ENCODE assay signal across 8 cellular contexts in the genomic region with DNA sequence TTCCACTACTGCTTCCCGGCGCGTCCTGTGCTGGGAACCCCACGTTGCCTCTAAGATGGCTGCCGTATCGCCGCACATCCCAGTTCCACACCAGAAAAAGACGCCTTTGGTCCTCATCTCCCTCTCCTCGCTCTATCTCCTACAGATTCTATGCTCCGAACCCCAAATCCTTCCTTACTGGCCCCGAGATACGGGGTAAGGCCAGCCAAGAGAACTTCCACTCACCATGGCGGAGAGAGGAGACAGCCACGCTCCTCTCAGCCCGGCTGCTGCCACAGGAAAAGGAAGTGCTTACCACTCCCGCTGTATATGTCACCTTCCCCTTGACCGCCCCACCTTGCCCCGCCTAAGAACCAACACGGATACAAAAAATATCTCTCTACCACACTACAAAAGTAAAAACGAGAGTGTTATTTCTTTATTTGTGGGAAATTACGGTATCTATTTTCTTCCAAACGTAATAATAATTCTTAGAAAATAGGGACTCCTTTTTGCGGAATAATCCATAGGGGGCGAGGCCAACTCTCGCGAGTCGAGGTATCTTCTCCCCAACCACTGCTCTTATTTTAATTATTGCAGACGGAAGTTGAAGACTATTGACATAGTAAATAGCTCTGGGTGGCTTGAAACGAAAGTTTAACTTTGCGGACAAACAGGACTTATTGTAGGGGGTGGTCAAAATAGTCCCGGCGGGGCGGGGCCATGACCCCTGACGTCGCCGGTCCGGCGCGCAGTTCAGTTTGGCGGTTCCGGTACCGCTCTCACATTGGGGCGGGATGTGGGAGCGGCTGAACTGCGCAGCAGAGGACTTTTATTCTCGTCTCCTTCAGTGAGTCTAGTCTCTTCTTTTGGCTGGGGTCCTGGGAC. TPM values are rescaled to one million over a fixed set of nuclear protein-coding genes. Genes with fewer than 3 reads are reported as not detected.
DNase-seq lines count a peak whose midpoint lies in the region.

TSS of gene RPL4 (minus strand) at position 293 of the 867 bp plus-strand sequence. CDS start at position 228, 65 bp downstream.
TSS of gene ZWILCH (plus strand) at position 764 of the 867 bp plus-strand sequence. CDS start at position 777, 13 bp downstream.

- CTCF ChIA-PET in activated naive CD4-positive, alpha-beta T cell treated with anti-CD3 and anti-CD28 coated beads, Interleukin-2, amount 10 ng/mL, durations not matched to agents 7 days and 5 days (lab: Charles Lee): interaction anchor here (1.3 kb wide), 1 partner anchor 119 kb away, joined by 4 read pairs; no protein-coding TSS in a partner anchor

- H3K27ac ChIP-seq in GM23248 (peak within 1 kb of the TSS; percentile 93), temporal lobe (ENCODE audit: low read depth, low read length) (peak within 1 kb of the TSS; percentile 76)

- H3K9me2 ChIP-seq in GM23248 (ENCODE audit: insufficient read depth): no peaks in the 10 kb centered on the region

- H3K4me1 ChIP-seq in GM23248 (ENCODE audit: insufficient read depth): peaks cover 20% of the 10 kb centered on the region

- H3K4me3 ChIP-seq in GM23248: peak within 1 kb of the TSS; percentile 99

- in situ Hi-C loops in GM23248 (cut with MboI): no loop called here

- peak within 1 kb of the TSS; percentile 97 for H3K27ac Mint-ChIP-seq in activated naive CD4-positive, alpha-beta T cell treated with anti-CD3 and anti-CD28 coated beads, Interleukin-2, amount 10 ng/mL, durations not matched to agents 7 days and 5 days

- H3K79me2 ChIP-seq in GM23248 (ENCODE audit: insufficient read depth): peaks cover 94% of the 10 kb centered on the region

- H3K9ac ChIP-seq in GM23248: peak within 1 kb of the TSS; percentile 97

- WGBS in GM23248 (ENCODE audit: low coverage in 1 of 2, low lambda C conversion rate in 2 of 2, missing lambda C conversion rate in 2 of 2), 2 experiments: 1% methylated on average over 38 to 46 of the region's 46 CpGs

- H3K27me3 Mint-ChIP-seq in activated naive CD4-positive, alpha-beta T cell treated with anti-CD3 and anti-CD28 coated beads, Interleukin-2, amount 10 ng/mL, durations not matched to agents 7 days and 5 days: no peaks in the 10 kb centered on the region

- H3K4me2 ChIP-seq in GM23248 (ENCODE audit: unreplicated experiment): peak within 1 kb of the TSS; percentile 93

- no peaks in the 10 kb centered on the region for H3K9me3 ChIP-seq in GM23248 (ENCODE audit: low read depth)

- H3K4me3 Mint-ChIP-seq in activated naive CD4-positive, alpha-beta T cell treated with anti-CD3 and anti-CD28 coated beads, Interleukin-2, amount 10 ng/mL, durations not matched to agents 7 days and 5 days: peak within 1 kb of the TSS; percentile 100

- peaks cover 45% of the 10 kb centered on the region for H3K36me3 Mint-ChIP-seq in activated naive CD4-positive, alpha-beta T cell treated with anti-CD3 and anti-CD28 coated beads, Interleukin-2, amount 10 ng/mL, durations not matched to agents 7 days and 5 days

- DNase-seq in ELF-1 (ENCODE audit: low read depth, low spot score) (peak; percentile 85), GM23248 (peak; percentile 89), LHCN-M2 (ENCODE audit: low read depth) (peak; percentile 89), SK-N-DZ (ENCODE audit: low spot score) (peak; percentile 86), germinal center (ENCODE audit: low spot score) (peak; percentile 82), occipital lobe (lab: John Stamatoyannopoulos, UW) (peak; percentile 43)
- DNase-seq in activated naive CD4-positive, alpha-beta T cell treated with anti-CD3 and anti-CD28 coated beads, Interleukin-2, amount 10 ng/mL, durations not matched to agents 7 days and 5 days: peak; percentile 87

- H2AFZ ChIP-seq in GM23248: peak within 1 kb of the TSS; percentile 93

- peaks cover 45% of the 10 kb centered on the region for H3F3A ChIP-seq in GM23248 (ENCODE audit: insufficient read depth)

- no peaks in the 10 kb centered on the region for H3K9me3 Mint-ChIP-seq in activated naive CD4-positive, alpha-beta T cell treated with anti-CD3 and anti-CD28 coated beads, Interleukin-2, amount 10 ng/mL, durations not matched to agents 7 days and 5 days

- peaks cover 67% of the 10 kb centered on the region for H3K4me1 Mint-ChIP-seq in activated naive CD4-positive, alpha-beta T cell treated with anti-CD3 and anti-CD28 coated beads, Interleukin-2, amount 10 ng/mL, durations not matched to agents 7 days and 5 days

- H3K27me3 ChIP-seq in GM23248 (replicated peaks; ENCODE audit: insufficient read depth): no peaks in the 10 kb centered on the region

- peaks cover 37% of the 10 kb centered on the region for H3K36me3 ChIP-seq in GM23248 (ENCODE audit: low read depth)

- 0 out of 2 replicates have a peak, but pooled peaks cover 11% of the 10 kb centered on the region for H4K20me1 ChIP-seq in GM23248 (ENCODE audit: insufficient read depth)

RNA-seq across cellular contexts. Expression of gene RPL4, which starts in this region (rescaled TPM):
- total RNA-seq in GM23248 (2014; rRNA removed; shearing (Covaris generic)): 3,244 and 3,721 TPM in 2 replicates
- 915 and 943 TPM in 2 replicates for polyA plus RNA-seq in GM23248 (2016; fragmentation: Nextera tagmentation; extraction: Ambion mirVana)
- total RNA-seq in LHCN-M2 (2014; rRNA removed) (4,112 and 6,708 TPM in 2 replicates), occipital lobe (2,913 TPM), temporal lobe (1,813 TPM)
- polyA plus RNA-seq in LHCN-M2 (2012): 3,484 TPM
- 10,159 and 12,481 TPM in 2 replicates for polyA plus RNA-seq in SK-N-DZ (2014; cell fraction: cytosol; rRNA removed)
- polyA plus RNA-seq in SK-N-DZ (2014; cell fraction: nucleus; rRNA removed): 4,750 and 5,158 TPM in 2 replicates

RNA-seq across cellular contexts. Expression of gene ZWILCH, which starts in this region (rescaled TPM):
- total RNA-seq in GM23248 (2014; rRNA removed; shearing (Covaris generic)): 20.6 and 31.5 TPM in 2 replicates
- polyA plus RNA-seq in GM23248 (2016; fragmentation: Nextera tagmentation; extraction: Ambion mirVana): 20.7 and 23.9 TPM in 2 replicates
- total RNA-seq in LHCN-M2 (2014; rRNA removed): 44.9 and 51.1 TPM in 2 replicates
- polyA plus RNA-seq in LHCN-M2 (2012): 9.9 TPM
- 42.7 and 46.0 TPM in 2 replicates for polyA plus RNA-seq in SK-N-DZ (2014; cell fraction: cytosol; rRNA removed)
- polyA plus RNA-seq in SK-N-DZ (2014; cell fraction: nucleus; rRNA removed): 32.1 and 35.2 TPM in 2 replicates
- 43.0 TPM for total RNA-seq in occipital lobe
- total RNA-seq in temporal lobe: 31.2 TPM

Comparison
In these comparisons a context has a peak if more than half of its experiments do, and no peak if none do; other contexts are left out.
1. Peak in every context shown above with its lines: DNase-seq, H3K4me3 ChIP-seq and H3K27ac ChIP-seq.